3 cellular contexts compared by ENCODE assay signal in the genomic region with DNA sequence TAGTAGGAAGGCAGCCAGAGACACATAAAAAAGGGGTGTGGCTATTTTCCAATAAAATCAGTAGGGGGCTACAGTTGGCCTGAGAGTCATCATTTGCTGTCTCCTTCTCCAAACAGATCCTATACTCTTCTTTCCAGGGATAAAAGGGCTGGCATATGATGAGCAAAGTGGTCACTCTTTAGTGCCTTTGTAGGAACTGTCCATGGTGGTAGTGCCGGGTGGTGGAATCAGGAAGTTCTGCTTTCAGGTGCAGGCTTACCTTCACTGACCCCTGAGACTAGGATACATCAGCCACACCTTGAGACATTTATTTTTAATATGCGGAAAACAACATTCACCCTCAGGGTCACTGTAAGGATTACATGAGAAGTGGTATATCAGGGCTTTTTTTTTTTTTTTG.
A peak's percentile ranks its signal among the peaks of the same experiment; 100 is the strongest.
TF ChIP-seq lines count a peak whose summit lies in the region.

No MANE protein-coding gene starts in this region.

TF ChIP-seq in A549, 52 proteins besides CTCF, POLR2A, EP300 and RAD21:
- TF ChIP-seq, protein P1, sequence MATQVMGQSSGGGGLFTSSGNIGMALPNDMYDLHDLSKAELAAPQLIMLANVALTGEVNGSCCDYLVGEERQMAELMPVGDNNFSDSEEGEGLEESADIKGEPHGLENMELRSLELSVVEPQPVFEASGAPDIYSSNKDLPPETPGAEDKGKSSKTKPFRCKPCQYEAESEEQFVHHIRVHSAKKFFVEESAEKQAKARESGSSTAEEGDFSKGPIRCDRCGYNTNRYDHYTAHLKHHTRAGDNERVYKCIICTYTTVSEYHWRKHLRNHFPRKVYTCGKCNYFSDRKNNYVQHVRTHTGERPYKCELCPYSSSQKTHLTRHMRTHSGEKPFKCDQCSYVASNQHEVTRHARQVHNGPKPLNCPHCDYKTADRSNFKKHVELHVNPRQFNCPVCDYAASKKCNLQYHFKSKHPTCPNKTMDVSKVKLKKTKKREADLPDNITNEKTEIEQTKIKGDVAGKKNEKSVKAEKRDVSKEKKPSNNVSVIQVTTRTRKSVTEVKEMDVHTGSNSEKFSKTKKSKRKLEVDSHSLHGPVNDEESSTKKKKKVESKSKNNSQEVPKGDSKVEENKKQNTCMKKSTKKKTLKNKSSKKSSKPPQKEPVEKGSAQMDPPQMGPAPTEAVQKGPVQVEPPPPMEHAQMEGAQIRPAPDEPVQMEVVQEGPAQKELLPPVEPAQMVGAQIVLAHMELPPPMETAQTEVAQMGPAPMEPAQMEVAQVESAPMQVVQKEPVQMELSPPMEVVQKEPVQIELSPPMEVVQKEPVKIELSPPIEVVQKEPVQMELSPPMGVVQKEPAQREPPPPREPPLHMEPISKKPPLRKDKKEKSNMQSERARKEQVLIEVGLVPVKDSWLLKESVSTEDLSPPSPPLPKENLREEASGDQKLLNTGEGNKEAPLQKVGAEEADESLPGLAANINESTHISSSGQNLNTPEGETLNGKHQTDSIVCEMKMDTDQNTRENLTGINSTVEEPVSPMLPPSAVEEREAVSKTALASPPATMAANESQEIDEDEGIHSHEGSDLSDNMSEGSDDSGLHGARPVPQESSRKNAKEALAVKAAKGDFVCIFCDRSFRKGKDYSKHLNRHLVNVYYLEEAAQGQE (IDR thresholded peaks at IDR 0.05), result peak; percentile 54; the same call in 1 of the 2 replicates
- no peak for TF ChIP-seq TP53 (CRISPR knock-in tag; IDR thresholded peaks at IDR 0.05)
- TF ChIP-seq PHF8 (IDR thresholded peaks at IDR 0.05; ENCODE audit: borderline replicate concordance, low read depth), result no peak
TF ChIP-seq in A549: peak in this region for 1.

TF ChIP-seq in HEK293T, 16 proteins besides CTCF, POLR2A, EP300 and RAD21 (continued from another document):
- TF ChIP-seq CTBP1 (IDR thresholded peaks at IDR 0.05; ENCODE audit: borderline replicate concordance) (no peak), BHLHE40 (IDR thresholded peaks at IDR 0.05; ENCODE audit: borderline replicate concordance) (no peak), FOXA1 (IDR thresholded peaks at IDR 0.05) (no peak)

TF ChIP-seq in WTC11, 78 proteins besides CTCF, POLR2A, EP300 and RAD21 (continued from another document):
- TF ChIP-seq, protein P2, sequence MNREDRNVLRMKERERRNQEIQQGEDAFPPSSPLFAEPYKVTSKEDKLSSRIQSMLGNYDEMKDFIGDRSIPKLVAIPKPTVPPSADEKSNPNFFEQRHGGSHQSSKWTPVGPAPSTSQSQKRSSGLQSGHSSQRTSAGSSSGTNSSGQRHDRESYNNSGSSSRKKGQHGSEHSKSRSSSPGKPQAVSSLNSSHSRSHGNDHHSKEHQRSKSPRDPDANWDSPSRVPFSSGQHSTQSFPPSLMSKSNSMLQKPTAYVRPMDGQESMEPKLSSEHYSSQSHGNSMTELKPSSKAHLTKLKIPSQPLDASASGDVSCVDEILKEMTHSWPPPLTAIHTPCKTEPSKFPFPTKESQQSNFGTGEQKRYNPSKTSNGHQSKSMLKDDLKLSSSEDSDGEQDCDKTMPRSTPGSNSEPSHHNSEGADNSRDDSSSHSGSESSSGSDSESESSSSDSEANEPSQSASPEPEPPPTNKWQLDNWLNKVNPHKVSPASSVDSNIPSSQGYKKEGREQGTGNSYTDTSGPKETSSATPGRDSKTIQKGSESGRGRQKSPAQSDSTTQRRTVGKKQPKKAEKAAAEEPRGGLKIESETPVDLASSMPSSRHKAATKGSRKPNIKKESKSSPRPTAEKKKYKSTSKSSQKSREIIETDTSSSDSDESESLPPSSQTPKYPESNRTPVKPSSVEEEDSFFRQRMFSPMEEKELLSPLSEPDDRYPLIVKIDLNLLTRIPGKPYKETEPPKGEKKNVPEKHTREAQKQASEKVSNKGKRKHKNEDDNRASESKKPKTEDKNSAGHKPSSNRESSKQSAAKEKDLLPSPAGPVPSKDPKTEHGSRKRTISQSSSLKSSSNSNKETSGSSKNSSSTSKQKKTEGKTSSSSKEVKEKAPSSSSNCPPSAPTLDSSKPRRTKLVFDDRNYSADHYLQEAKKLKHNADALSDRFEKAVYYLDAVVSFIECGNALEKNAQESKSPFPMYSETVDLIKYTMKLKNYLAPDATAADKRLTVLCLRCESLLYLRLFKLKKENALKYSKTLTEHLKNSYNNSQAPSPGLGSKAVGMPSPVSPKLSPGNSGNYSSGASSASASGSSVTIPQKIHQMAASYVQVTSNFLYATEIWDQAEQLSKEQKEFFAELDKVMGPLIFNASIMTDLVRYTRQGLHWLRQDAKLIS (CRISPR knock-in tag; IDR thresholded peaks at IDR 0.05; ENCODE audit: borderline replicate concordance), result no peak
- TF ChIP-seq, protein P3, sequence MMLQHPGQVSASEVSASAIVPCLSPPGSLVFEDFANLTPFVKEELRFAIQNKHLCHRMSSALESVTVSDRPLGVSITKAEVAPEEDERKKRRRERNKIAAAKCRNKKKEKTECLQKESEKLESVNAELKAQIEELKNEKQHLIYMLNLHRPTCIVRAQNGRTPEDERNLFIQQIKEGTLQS (CRISPR knock-in tag; conservative IDR thresholded peaks at IDR 0.05), result no peak
- TF ChIP-seq PRRX2 (CRISPR knock-in tag; IDR thresholded peaks at IDR 0.05) (no peak), ESRRA (CRISPR knock-in tag; IDR thresholded peaks at IDR 0.05; ENCODE audit: borderline replicate concordance) (no peak), ELF4 (CRISPR knock-in tag; IDR thresholded peaks at IDR 0.05; ENCODE audit: low read depth) (no peak), JUN (CRISPR knock-in tag; IDR thresholded peaks at IDR 0.05) (no peak), SOX15 (CRISPR knock-in tag; IDR thresholded peaks at IDR 0.05) (no peak), GRHL2 (CRISPR knock-in tag; IDR thresholded peaks at IDR 0.05; ENCODE audit: insufficient replicate concordance, severe bottlenecking) (no peak), ZBTB21 (CRISPR knock-in tag; IDR thresholded peaks at IDR 0.05; ENCODE audit: borderline replicate concordance) (no peak)
- TF ChIP-seq, protein P4, sequence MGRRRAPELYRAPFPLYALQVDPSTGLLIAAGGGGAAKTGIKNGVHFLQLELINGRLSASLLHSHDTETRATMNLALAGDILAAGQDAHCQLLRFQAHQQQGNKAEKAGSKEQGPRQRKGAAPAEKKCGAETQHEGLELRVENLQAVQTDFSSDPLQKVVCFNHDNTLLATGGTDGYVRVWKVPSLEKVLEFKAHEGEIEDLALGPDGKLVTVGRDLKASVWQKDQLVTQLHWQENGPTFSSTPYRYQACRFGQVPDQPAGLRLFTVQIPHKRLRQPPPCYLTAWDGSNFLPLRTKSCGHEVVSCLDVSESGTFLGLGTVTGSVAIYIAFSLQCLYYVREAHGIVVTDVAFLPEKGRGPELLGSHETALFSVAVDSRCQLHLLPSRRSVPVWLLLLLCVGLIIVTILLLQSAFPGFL (CRISPR knock-in tag; IDR thresholded peaks at IDR 0.05; ENCODE audit: borderline replicate concordance), result no peak
- TF ChIP-seq, protein P5, sequence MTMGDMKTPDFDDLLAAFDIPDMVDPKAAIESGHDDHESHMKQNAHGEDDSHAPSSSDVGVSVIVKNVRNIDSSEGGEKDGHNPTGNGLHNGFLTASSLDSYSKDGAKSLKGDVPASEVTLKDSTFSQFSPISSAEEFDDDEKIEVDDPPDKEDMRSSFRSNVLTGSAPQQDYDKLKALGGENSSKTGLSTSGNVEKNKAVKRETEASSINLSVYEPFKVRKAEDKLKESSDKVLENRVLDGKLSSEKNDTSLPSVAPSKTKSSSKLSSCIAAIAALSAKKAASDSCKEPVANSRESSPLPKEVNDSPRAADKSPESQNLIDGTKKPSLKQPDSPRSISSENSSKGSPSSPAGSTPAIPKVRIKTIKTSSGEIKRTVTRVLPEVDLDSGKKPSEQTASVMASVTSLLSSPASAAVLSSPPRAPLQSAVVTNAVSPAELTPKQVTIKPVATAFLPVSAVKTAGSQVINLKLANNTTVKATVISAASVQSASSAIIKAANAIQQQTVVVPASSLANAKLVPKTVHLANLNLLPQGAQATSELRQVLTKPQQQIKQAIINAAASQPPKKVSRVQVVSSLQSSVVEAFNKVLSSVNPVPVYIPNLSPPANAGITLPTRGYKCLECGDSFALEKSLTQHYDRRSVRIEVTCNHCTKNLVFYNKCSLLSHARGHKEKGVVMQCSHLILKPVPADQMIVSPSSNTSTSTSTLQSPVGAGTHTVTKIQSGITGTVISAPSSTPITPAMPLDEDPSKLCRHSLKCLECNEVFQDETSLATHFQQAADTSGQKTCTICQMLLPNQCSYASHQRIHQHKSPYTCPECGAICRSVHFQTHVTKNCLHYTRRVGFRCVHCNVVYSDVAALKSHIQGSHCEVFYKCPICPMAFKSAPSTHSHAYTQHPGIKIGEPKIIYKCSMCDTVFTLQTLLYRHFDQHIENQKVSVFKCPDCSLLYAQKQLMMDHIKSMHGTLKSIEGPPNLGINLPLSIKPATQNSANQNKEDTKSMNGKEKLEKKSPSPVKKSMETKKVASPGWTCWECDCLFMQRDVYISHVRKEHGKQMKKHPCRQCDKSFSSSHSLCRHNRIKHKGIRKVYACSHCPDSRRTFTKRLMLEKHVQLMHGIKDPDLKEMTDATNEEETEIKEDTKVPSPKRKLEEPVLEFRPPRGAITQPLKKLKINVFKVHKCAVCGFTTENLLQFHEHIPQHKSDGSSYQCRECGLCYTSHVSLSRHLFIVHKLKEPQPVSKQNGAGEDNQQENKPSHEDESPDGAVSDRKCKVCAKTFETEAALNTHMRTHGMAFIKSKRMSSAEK (CRISPR knock-in tag; IDR thresholded peaks at IDR 0.05; ENCODE audit: borderline replicate concordance), result no peak
- TF ChIP-seq, protein P6, sequence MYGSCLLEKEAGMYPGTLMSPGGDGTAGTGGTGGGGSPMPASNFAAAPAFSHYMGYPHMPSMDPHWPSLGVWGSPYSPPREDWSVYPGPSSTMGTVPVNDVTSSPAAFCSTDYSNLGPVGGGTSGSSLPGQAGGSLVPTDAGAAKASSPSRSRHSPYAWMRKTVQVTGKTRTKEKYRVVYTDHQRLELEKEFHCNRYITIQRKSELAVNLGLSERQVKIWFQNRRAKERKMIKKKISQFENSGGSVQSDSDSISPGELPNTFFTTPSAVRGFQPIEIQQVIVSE (CRISPR knock-in tag; IDR thresholded peaks at IDR 0.05; ENCODE audit: borderline replicate concordance), result no peak
- TF ChIP-seq, protein P7, sequence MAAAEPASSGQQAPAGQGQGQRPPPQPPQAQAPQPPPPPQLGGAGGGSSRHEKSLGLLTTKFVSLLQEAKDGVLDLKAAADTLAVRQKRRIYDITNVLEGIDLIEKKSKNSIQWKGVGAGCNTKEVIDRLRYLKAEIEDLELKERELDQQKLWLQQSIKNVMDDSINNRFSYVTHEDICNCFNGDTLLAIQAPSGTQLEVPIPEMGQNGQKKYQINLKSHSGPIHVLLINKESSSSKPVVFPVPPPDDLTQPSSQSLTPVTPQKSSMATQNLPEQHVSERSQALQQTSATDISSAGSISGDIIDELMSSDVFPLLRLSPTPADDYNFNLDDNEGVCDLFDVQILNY (CRISPR knock-in tag; IDR thresholded peaks at IDR 0.05), result no peak
- TF ChIP-seq, protein P8, sequence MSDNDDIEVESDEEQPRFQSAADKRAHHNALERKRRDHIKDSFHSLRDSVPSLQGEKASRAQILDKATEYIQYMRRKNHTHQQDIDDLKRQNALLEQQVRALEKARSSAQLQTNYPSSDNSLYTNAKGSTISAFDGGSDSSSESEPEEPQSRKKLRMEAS (CRISPR knock-in tag; IDR thresholded peaks at IDR 0.05), result no peak
- TF ChIP-seq, protein P9, sequence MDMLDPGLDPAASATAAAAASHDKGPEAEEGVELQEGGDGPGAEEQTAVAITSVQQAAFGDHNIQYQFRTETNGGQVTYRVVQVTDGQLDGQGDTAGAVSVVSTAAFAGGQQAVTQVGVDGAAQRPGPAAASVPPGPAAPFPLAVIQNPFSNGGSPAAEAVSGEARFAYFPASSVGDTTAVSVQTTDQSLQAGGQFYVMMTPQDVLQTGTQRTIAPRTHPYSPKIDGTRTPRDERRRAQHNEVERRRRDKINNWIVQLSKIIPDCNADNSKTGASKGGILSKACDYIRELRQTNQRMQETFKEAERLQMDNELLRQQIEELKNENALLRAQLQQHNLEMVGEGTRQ (CRISPR knock-in tag; IDR thresholded peaks at IDR 0.05), result no peak
- TF ChIP-seq, protein P10, sequence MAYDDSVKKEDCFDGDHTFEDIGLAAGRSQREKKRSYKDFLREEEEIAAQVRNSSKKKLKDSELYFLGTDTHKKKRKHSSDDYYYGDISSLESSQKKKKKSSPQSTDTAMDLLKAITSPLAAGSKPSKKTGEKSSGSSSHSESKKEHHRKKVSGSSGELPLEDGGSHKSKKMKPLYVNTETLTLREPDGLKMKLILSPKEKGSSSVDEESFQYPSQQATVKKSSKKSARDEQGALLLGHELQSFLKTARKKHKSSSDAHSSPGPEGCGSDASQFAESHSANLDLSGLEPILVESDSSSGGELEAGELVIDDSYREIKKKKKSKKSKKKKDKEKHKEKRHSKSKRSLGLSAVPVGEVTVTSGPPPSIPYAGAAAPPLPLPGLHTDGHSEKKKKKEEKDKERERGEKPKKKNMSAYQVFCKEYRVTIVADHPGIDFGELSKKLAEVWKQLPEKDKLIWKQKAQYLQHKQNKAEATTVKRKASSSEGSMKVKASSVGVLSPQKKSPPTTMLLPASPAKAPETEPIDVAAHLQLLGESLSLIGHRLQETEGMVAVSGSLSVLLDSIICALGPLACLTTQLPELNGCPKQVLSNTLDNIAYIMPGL (CRISPR knock-in tag; IDR thresholded peaks at IDR 0.05), result no peak
